ENCODE assay signal across 19 cellular contexts in the genomic region with DNA sequence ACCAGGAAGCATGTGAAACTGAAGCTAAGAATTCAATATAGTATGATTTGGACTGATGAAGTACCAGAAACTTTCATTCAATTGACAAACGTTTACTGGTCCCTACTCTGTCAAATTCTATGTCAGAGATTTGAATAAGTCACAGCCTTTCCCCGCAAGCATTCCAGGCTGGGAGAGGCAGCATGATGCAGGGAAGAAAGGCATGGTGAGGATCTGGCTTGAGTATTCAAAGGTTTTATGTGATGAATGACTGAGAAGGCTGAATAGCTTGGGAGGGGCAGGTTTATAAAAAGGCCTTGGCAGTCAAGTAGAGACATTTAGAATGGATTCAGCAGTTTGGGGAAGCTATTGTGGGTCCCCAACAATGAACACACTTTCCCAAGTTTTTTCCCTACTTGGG.
DNase-seq lines count a peak whose midpoint lies in the region; ATAC-seq, FAIRE-seq and TF ChIP-seq lines count a peak whose summit lies in the region.
"Had no signal": no experiment of that assay in that cellular context is flagged by ENCODE, and none has a peak within 500 bp of the region (broad histone marks: within the 10 kb centered on the region; RNA-seq: fewer than 3 reads in every experiment).

No MANE protein-coding gene starts in this region.

- DNase-seq in HTR-8/SVneo (ENCODE audit: insufficient read length, low spot score) (no peak), myocyte (ENCODE audit: low read depth) (peak; percentile 62), omental fat pad (ENCODE audit: low spot score) (no peak), hypothalamus (lab: John Stamatoyannopoulos, UW) (no peak), RPMI8226 (no peak)
- DNase-seq in stimulated activated effector memory CD8-positive, alpha-beta T cell treated with anti-CD3 and anti-CD28 coated beads, Interleukin-12 subunit alpha, Interleukin-12 subunit beta, amount 100 ng/mL, for 72 hours (ENCODE audit: low spot score in 2 of 2), result no peak
- DNase-seq: Caco-2; CD4-positive, CD25-positive, alpha-beta regulatory T cell; CD8-positive, alpha-beta T cell; DMS 273 treated with DMSO at 0.1 percent for 48 hours; DMS79; GF-D8; H9 had no signal

- peaks cover 4% of the 10 kb centered on the region for H3K9me3 Mint-ChIP-seq in stimulated activated effector memory CD8-positive, alpha-beta T cell treated with anti-CD3 and anti-CD28 coated beads, Interleukin-12 subunit alpha, Interleukin-12 subunit beta, amount 100 ng/mL, for 72 hours

- peak; percentile 80 for FAIRE-seq in HTR-8/SVneo (lab: Jason Lieb, UNC)
- FAIRE-seq: D721Med, GM12891, GM18507 had no signal

- H3K27ac Mint-ChIP-seq in stimulated activated effector memory CD8-positive, alpha-beta T cell treated with anti-CD3 and anti-CD28 coated beads, Interleukin-12 subunit alpha, Interleukin-12 subunit beta, amount 100 ng/mL, for 72 hours, result peak overlapping the region; percentile 26
- H3K27ac Mint-ChIP-seq: B cell; CD8-positive, alpha-beta T cell; GM23338; H9 had no signal

- H3K4me1 Mint-ChIP-seq in stimulated activated effector memory CD8-positive, alpha-beta T cell treated with anti-CD3 and anti-CD28 coated beads, Interleukin-12 subunit alpha, Interleukin-12 subunit beta, amount 100 ng/mL, for 72 hours, result no peaks in the 10 kb centered on the region
- H3K4me1 Mint-ChIP-seq: B cell; CD4-positive, CD25-positive, alpha-beta regulatory T cell; GM23338; H9 had no signal

- no peak overlapping the region for H3K4me3 Mint-ChIP-seq in stimulated activated effector memory CD8-positive, alpha-beta T cell treated with anti-CD3 and anti-CD28 coated beads, Interleukin-12 subunit alpha, Interleukin-12 subunit beta, amount 100 ng/mL, for 72 hours
- H3K4me3 Mint-ChIP-seq: B cell; CD4-positive, CD25-positive, alpha-beta regulatory T cell; CD8-positive, alpha-beta T cell; GM23338; H9 had no signal

- no peak for ATAC-seq in stimulated activated effector memory CD8-positive, alpha-beta T cell treated with anti-CD3 and anti-CD28 coated beads, Interleukin-12 subunit alpha, Interleukin-12 subunit beta, amount 100 ng/mL, for 72 hours
- ATAC-seq in omental fat pad (ENCODE audit: low FRiP score), result no peak
- ATAC-seq: CD8-positive, alpha-beta T cell; GM23338; HCT116 had no signal

- TF ChIP-seq CTCF in omental fat pad (IDR thresholded peaks at IDR 0.05), result no peak

- H3K36me3 Mint-ChIP-seq in stimulated activated effector memory CD8-positive, alpha-beta T cell treated with anti-CD3 and anti-CD28 coated beads, Interleukin-12 subunit alpha, Interleukin-12 subunit beta, amount 100 ng/mL, for 72 hours, result no peaks in the 10 kb centered on the region
- H3K36me3 Mint-ChIP-seq: CD8-positive, alpha-beta T cell had no signal
